Comparison of ENCODE assay signal across 7 cellular contexts in genomic region chr9:94900222-94901018, GRCh38.
DNase-seq lines count a peak whose midpoint lies in the region; ATAC-seq and TF ChIP-seq lines count a peak whose summit lies in the region.

No MANE protein-coding gene starts in this region.

- intact Hi-C loops in IMR-90 (cut with micrococcal nuclease), result loop anchor here (5.0 kb wide), 2 partner anchors 33 to 107 kb away; no protein-coding TSS in a partner anchor
- intact Hi-C loops in body of pancreas (cut with DNase I), result no loop called here

- in situ Hi-C loops in IMR-90 (cut with MboI; ENCODE audit: low sequenced_read_pairs), result no loop called here

- H3K9me3 ChIP-seq in IMR-90 (ENCODE audit: control insufficient read depth, insufficient read depth, low read length) (no peaks in the 10 kb centered on the region), body of pancreas (no peaks in the 10 kb centered on the region)

- H3K4me1 ChIP-seq in IMR-90 (ENCODE audit: control insufficient read depth, insufficient read depth, low read length) (peaks cover 21% of the 10 kb centered on the region), body of pancreas (peaks cover 10% of the 10 kb centered on the region)

- TF ChIP-seq POLR2A in IMR-90 (IDR thresholded peaks at IDR 0.05; ENCODE audit: low read depth, low read length), result 0 out of 2 replicates have a peak, but pooled peaks have one; percentile 43
- no peak for TF ChIP-seq POLR2A in body of pancreas (IDR thresholded peaks at IDR 0.05)

- peak overlapping the region; percentile 99 for H3K23ac ChIP-seq in IMR-90 (ENCODE audit: low read depth, low read length)

- dilution Hi-C loops in IMR-90 (cut with HindIII; ENCODE audit: low sequenced_read_pairs, unreplicated experiment), result no loop called here

- H2AK9ac ChIP-seq in IMR-90 (replicated peaks; ENCODE audit: low read depth, low read length, poor library complexity), result peak overlapping the region; percentile 89

- H3K18ac ChIP-seq in IMR-90 (ENCODE audit: low read depth, low read length), result peak overlapping the region; percentile 100

- peak overlapping the region; percentile 99 for H3K27ac ChIP-seq in IMR-90 (ENCODE audit: insufficient read depth, low read length)
- H3K27ac ChIP-seq in body of pancreas, result peak overlapping the region in 2 of 4 donors; percentile 7 to 37

- H3K36me3 ChIP-seq in IMR-90 (ENCODE audit: control insufficient read depth, insufficient read depth, low read length) (no peaks in the 10 kb centered on the region), body of pancreas (replicated peaks in 1 of 2; ENCODE audit: insufficient read depth in 1 of 2, low read depth in 2 of 2) (no peaks in the 10 kb centered on the region)

- peak overlapping the region; percentile 99 for H2BK120ac ChIP-seq in IMR-90 (ENCODE audit: low read depth, low read length)

- peak overlapping the region; percentile 92 to 95 for H4K8ac ChIP-seq in IMR-90 (ENCODE audit: low read depth in 2 of 2, low read length in 2 of 2)

- 0% methylated on average over 2 of the region's 10 CpGs; no CpG with 5 or more reads in 1 of the 2 experiments for WGBS in IMR-90 (ENCODE audit: extremely low coverage in 2 of 2, insufficient read length in 1 of 2), 2 experiments
- 82 to 88% methylated on average over 10 of the region's 10 CpGs for WGBS in body of pancreas, 2 donors

- H3K4ac ChIP-seq in IMR-90 (ENCODE audit: low read depth, low read length), result peak overlapping the region; percentile 99

- DNase-seq in IMR-90, result peak; percentile 97
- peak in 1 of 4 donors; percentile 38 for DNase-seq in body of pancreas
- DNase-seq in kidney glomerular epithelial cell (lab: John Stamatoyannopoulos, UW), result peak; percentile 59
- DNase-seq in superior temporal gyrus (ENCODE audit: extremely low spot score), result peak; percentile 76
- DNase-seq in activated effector memory CD4-positive, alpha-beta T cell treated with Interleukin-2 at 50 U/mL for 16 hours, result no peak
- DNase-seq in stimulated activated CD4-positive, alpha-beta T cell treated with anti-CD3 and anti-CD28 coated beads, Interleukin-2, amount 100 ng/mL, for 24 hours, result no peak
- DNase-seq in OCI-M2 (lab: John Stamatoyannopoulos, UW; ENCODE audit: unreplicated experiment), result no peak

- H2BK5ac ChIP-seq in IMR-90 (ENCODE audit: low read depth, low read length, poor library complexity, severe bottlenecking), result peak overlapping the region; percentile 100

- CTCF ChIA-PET in IMR-90 (lab: Yijun Ruan, JAX), result interaction anchor here (0.9 kb wide), 1 partner anchor 219 kb away, joined by 3 read pairs; no protein-coding TSS in a partner anchor

- H2AK5ac ChIP-seq in IMR-90 (ENCODE audit: low read depth, low read length), result peak overlapping the region; percentile 96

- H4K5ac ChIP-seq in IMR-90 (ENCODE audit: low read depth, low read length), result peak overlapping the region; percentile 99

- TF ChIP-seq CTCF in IMR-90 (conservative IDR thresholded peaks at IDR 0.05; ENCODE audit: low read depth, low read length), result no peak
- no peak for TF ChIP-seq CTCF in body of pancreas (IDR thresholded peaks at IDR 0.05)

- H3K4me3 ChIP-seq in IMR-90 (ENCODE audit: insufficient read depth, low read depth, low read length) (peak overlapping the region; percentile 27; the same call in 1 of the 2 replicates), body of pancreas (no peak overlapping the region)

- H2AFZ ChIP-seq in IMR-90 (replicated peaks; ENCODE audit: low read length, poor library complexity), result peak overlapping the region; percentile 88

- peak overlapping the region; percentile 99 for H3K14ac ChIP-seq in IMR-90 (replicated peaks; ENCODE audit: low read depth, low read length)

- ATAC-seq in IMR-90 (ENCODE audit: low read depth) (peak; percentile 75), body of pancreas (peak; percentile 70)

- no TSS peak for BruUV-seq in IMR-90 (replicated peaks; lab: Mats Ljungman, UMichigan)

- peak overlapping the region; percentile 99 for H2BK20ac ChIP-seq in IMR-90 (ENCODE audit: low read depth, low read length)

- H3K56ac ChIP-seq in IMR-90 (ENCODE audit: extremely low read depth, insufficient read depth, low read length), result peak overlapping the region; percentile 97

- peak overlapping the region; percentile 80 for H3K9ac ChIP-seq in IMR-90 (ENCODE audit: low read depth, low read length)

- H4K20me1 ChIP-seq in IMR-90 (ENCODE audit: insufficient read depth, low read length), result no peaks in the 10 kb centered on the region

- peak overlapping the region; percentile 99 for H4K91ac ChIP-seq in IMR-90 (ENCODE audit: insufficient read depth, low read depth, low read length)

- H3K27me3 ChIP-seq in IMR-90 (ENCODE audit: control insufficient read depth, insufficient read depth, low read length) (no peaks in the 10 kb centered on the region), body of pancreas (no peaks in the 10 kb centered on the region)

- peak overlapping the region; percentile 99 for H2BK15ac ChIP-seq in IMR-90 (ENCODE audit: low read depth, low read length)

- peak overlapping the region; percentile 84 for H3K4me2 ChIP-seq in IMR-90 (ENCODE audit: low read depth, low read length)

- H3K79me1 ChIP-seq in IMR-90 (ENCODE audit: low read depth in 1 of 2, low read length in 2 of 2), result peaks cover 0 to 16% of the 10 kb centered on the region in 2 experiments; a peak in 2 of 4 replicates

- peak; percentile 29; the same call in 1 of the 2 replicates for TF ChIP-seq RAD21 in IMR-90 (IDR thresholded peaks at IDR 0.05; ENCODE audit: low read length)

- H3K9me1 ChIP-seq in IMR-90 (ENCODE audit: insufficient read depth, low read length), result peaks cover 24% of the 10 kb centered on the region

- POLR2A ChIA-PET in IMR-90 (lab: Charles Lee; ENCODE audit: unreplicated experiment), result interaction anchor here (1.0 kb wide), 1 partner anchor 33 kb away, joined by 3 read pairs; no protein-coding TSS in a partner anchor

TF ChIP-seq in IMR-90, 13 proteins besides CTCF, POLR2A, EP300 and RAD21:
- TF ChIP-seq CEBPB (IDR thresholded peaks at IDR 0.05; ENCODE audit: low read depth, low read length) (peak; percentile 97), MXI1 (IDR thresholded peaks at IDR 0.05; ENCODE audit: borderline replicate concordance, low read depth, low read length) (no peak), RCOR1 (IDR thresholded peaks at IDR 0.05; ENCODE audit: insufficient replicate concordance, low read length) (peak; percentile 2), MAFK (IDR thresholded peaks at IDR 0.05; ENCODE audit: low read depth, low read length) (peak; percentile 28; the same call in 1 of the 2 replicates)
- TF ChIP-seq, protein P1, sequence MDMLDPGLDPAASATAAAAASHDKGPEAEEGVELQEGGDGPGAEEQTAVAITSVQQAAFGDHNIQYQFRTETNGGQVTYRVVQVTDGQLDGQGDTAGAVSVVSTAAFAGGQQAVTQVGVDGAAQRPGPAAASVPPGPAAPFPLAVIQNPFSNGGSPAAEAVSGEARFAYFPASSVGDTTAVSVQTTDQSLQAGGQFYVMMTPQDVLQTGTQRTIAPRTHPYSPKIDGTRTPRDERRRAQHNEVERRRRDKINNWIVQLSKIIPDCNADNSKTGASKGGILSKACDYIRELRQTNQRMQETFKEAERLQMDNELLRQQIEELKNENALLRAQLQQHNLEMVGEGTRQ (IDR thresholded peaks at IDR 0.05; ENCODE audit: low read depth, low read length), result no peak

Comparison
In these comparisons a context has a peak if more than half of its experiments do, and no peak if none do; other contexts are left out.
1. DNase-seq: peak in IMR-90 (single experiment), kidney glomerular epithelial cell (single experiment) and superior temporal gyrus (single experiment); none in activated effector memory CD4-positive, alpha-beta T cell treated with Interleukin-2 at 50 U/mL for 16 hours (single experiment), stimulated activated CD4-positive, alpha-beta T cell treated with anti-CD3 and anti-CD28 coated beads, Interleukin-2, amount 100 ng/mL, for 24 hours (0 of 2) and OCI-M2 (single experiment).